ENCODE assay signal across 9 cellular contexts in the genomic region with DNA sequence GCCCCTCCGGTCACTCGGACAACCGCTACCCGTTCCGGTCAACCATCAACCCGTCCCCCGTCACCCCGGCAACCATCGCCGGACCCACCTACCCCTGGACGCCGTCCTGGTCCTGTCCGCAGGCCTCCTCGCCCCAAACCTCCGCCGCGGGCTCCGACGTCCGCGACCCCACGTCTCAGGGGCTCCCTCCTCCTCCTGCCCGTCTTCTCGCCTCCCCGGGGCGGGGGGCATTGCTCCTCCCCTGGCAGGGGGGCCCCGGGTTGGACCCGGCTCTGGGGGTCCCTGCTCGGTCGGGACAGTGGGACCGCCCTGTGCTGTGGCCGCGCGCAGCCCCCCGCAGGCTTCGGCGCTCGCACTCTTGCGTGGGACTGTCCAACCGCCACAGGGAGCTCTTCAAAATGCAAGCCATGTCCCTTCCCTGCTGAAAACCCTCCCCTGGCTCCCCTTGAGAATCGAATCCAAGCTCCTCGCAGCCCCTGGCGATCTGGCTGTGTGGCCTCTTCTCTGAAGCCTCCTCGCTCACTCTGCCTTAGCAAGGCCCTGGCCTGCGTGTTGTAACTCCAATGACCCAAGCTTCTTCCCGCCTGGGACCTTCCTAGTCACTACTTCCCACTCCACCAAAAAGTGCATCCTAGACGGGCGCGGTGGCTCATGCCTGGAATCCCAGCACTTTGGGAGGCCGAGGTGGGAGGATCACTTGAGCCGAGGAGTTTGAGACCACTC. TPM values are rescaled to one million over a fixed set of nuclear protein-coding genes. Genes with fewer than 3 reads are reported as not detected.
A peak's percentile ranks its signal among the peaks of the same experiment; 100 is the strongest.
DNase-seq lines count a peak whose midpoint lies in the region; ATAC-seq, FAIRE-seq and TF ChIP-seq lines count a peak whose summit lies in the region.
"Had no signal": no experiment of that assay in that cellular context is flagged by ENCODE, and none has a peak within 500 bp of the region (broad histone marks: within the 10 kb centered on the region; RNA-seq: fewer than 3 reads in every experiment).

No MANE protein-coding gene starts in this region.

- peaks cover 35% of the 10 kb centered on the region for H3K4me1 Mint-ChIP-seq in neural progenitor cell

- CTCF ChIA-PET in endothelial cell of umbilical vein (lab: Charles Lee): interaction anchor here (0.9 to 1.7 kb wide), 3 partner anchors 11 to 132 kb away, joined by 3 to 4 read pairs (median 3); no protein-coding TSS in a partner anchor
- CTCF ChIA-PET in HEK293T (lab: Yijun Ruan, JAX): no interaction called here

- peaks cover 2% of the 10 kb centered on the region for H3K9me3 Mint-ChIP-seq in neural progenitor cell

- peak overlapping the region; percentile 76 for H3K4me3 ChIP-seq in DOHH2 (ENCODE audit: low read length)
- H3K4me3 ChIP-seq in NT2/D1 (ENCODE audit: insufficient read length, low read depth): peak overlapping the region; percentile 77
- H3K4me3 ChIP-seq in endothelial cell of umbilical vein (replicated peaks in 1 of 3; ENCODE audit: insufficient read depth in 1 of 3, low read depth in 1 of 3, low read length in 3 of 3): peak overlapping the region; percentile 43 to 52 (median 44)
- H3K4me3 ChIP-seq in neural progenitor cell: peak overlapping the region; percentile 56

- no peak for FAIRE-seq in endothelial cell of umbilical vein (lab: Jason Lieb, UNC)

- H3K27ac ChIP-seq in DOHH2 (ENCODE audit: low read depth, low read length) (no peak overlapping the region), endothelial cell of umbilical vein (ENCODE audit: insufficient read depth, low read depth, low read length) (peak overlapping the region; percentile 27), neural progenitor cell (no peak overlapping the region)

- TF ChIP-seq POLR2A in endothelial cell of umbilical vein (IDR thresholded peaks at IDR 0.05; ENCODE audit: low read depth, low read length): no peak

- peaks cover 9% of the 10 kb centered on the region for H3K27me3 Mint-ChIP-seq in neural progenitor cell (ENCODE audit: insufficient read depth, low read depth)

- H3K4me1 ChIP-seq in DOHH2 (ENCODE audit: control insufficient read depth, low read length) (peaks cover 14% of the 10 kb centered on the region), NT2/D1 (ENCODE audit: insufficient read depth, insufficient read length) (peaks cover 10% of the 10 kb centered on the region), endothelial cell of umbilical vein (ENCODE audit: control insufficient read depth, extremely low read depth, insufficient read depth, low read length) (peaks cover 9% of the 10 kb centered on the region), neural progenitor cell (no peaks in the 10 kb centered on the region)

- DNase-seq in NT2/D1 (ENCODE audit: low read depth, low spot score) (no peak), endothelial cell of umbilical vein (ENCODE audit: low read depth, low spot score) (no peak), neural progenitor cell (ENCODE audit: low spot score) (peak; percentile 56), NCI-H128 (lab: John Stamatoyannopoulos, UW; ENCODE audit: unreplicated experiment) (no peak), HEK293T (ENCODE audit: extremely low spot score) (no peak)

- no peaks in the 10 kb centered on the region for H3K36me3 Mint-ChIP-seq in neural progenitor cell

- ATAC-seq in GM19023 (IDR thresholded peaks at IDR 0.05; ENCODE audit: unreplicated experiment): no peak
- no peak for ATAC-seq in GM21360 (IDR thresholded peaks at IDR 0.05; ENCODE audit: unreplicated experiment)

- TF ChIP-seq CTCF in DOHH2 (IDR thresholded peaks at IDR 0.05; ENCODE audit: low read depth, low read length, poor library complexity, severe bottlenecking): no peak
- TF ChIP-seq CTCF in endothelial cell of umbilical vein (IDR thresholded peaks at IDR 0.05; ENCODE audit: extremely low read depth in 1 of 2, insufficient read depth in 1 of 2, low read depth in 1 of 2, low read length in 2 of 2): no peak
- no peak for TF ChIP-seq CTCF in neural progenitor cell (IDR thresholded peaks at IDR 0.05)

- peak overlapping the region; percentile 86 for H3K9ac ChIP-seq in NT2/D1 (ENCODE audit: insufficient read length, low read depth)
- H3K9ac ChIP-seq in endothelial cell of umbilical vein (replicated peaks; ENCODE audit: extremely low read depth, insufficient read depth, low read length): peak overlapping the region; percentile 28
- H3K9ac ChIP-seq in neural progenitor cell: no peak overlapping the region

- intact Hi-C loops in endothelial cell of umbilical vein (cut with micrococcal nuclease): loop anchor here (1.0 to 2.0 kb wide), 2 partner anchors 27 to 47 kb away; no protein-coding TSS in a partner anchor

- H3K4me3 Mint-ChIP-seq in neural progenitor cell: peak overlapping the region; percentile 85

- POLR2A ChIA-PET in endothelial cell of umbilical vein (lab: Charles Lee) (no interaction called here), HEK293T (lab: Yijun Ruan, JAX) (no interaction called here)

- dilution Hi-C loops in endothelial cell of umbilical vein (cut with MboI; ENCODE audit: extremely low pct_ligation_motif_present, low sequenced_read_pairs): no loop called here

- H3K9me1 ChIP-seq in endothelial cell of umbilical vein (replicated peaks; ENCODE audit: control insufficient read depth, extremely low read depth, insufficient read depth, low read length): no peaks in the 10 kb centered on the region

- peak overlapping the region; percentile 99 for H3K27ac Mint-ChIP-seq in neural progenitor cell

- no peaks in the 10 kb centered on the region for H3F3A ChIP-seq in DOHH2 (ENCODE audit: control insufficient read depth, insufficient read depth)
- peaks cover 12% of the 10 kb centered on the region for H3F3A ChIP-seq in neural progenitor cell (ENCODE audit: low read depth)

- no peaks in the 10 kb centered on the region for H3K27me3 ChIP-seq in DOHH2 (ENCODE audit: control insufficient read depth, low read length)
- H3K27me3 ChIP-seq in NT2/D1 (ENCODE audit: insufficient read depth, insufficient read length): no peaks in the 10 kb centered on the region
- H3K27me3 ChIP-seq in endothelial cell of umbilical vein (ENCODE audit: control insufficient read depth in 2 of 2, insufficient read depth in 2 of 2, low read length in 2 of 2): no peaks in the 10 kb centered on the region
- H3K27me3 ChIP-seq in neural progenitor cell: no peaks in the 10 kb centered on the region

- H3K9me3 ChIP-seq in DOHH2 (ENCODE audit: control insufficient read depth, insufficient read depth, low read length) (no peaks in the 10 kb centered on the region), NT2/D1 (ENCODE audit: insufficient read depth, low read length) (no peaks in the 10 kb centered on the region), endothelial cell of umbilical vein (replicated peaks; ENCODE audit: control insufficient read depth, insufficient read depth, low read length) (no peaks in the 10 kb centered on the region), neural progenitor cell (ENCODE audit: low read depth) (no peaks in the 10 kb centered on the region)

- no TSS peak for BruUV-seq in endothelial cell of umbilical vein (replicated peaks; lab: Mats Ljungman, UMichigan)

- H3K4me2 ChIP-seq in DOHH2 (ENCODE audit: low read length) (peak overlapping the region; percentile 94), endothelial cell of umbilical vein (ENCODE audit: insufficient read depth, low read length) (peak overlapping the region; percentile 59), neural progenitor cell (peak overlapping the region; percentile 75)

- H4K20me1 ChIP-seq in DOHH2 (ENCODE audit: control insufficient read depth, insufficient read depth, low read depth, low read length) (no peaks in the 10 kb centered on the region), endothelial cell of umbilical vein (replicated peaks; ENCODE audit: control insufficient read depth, extremely low read depth, insufficient read depth, low read length) (no peaks in the 10 kb centered on the region), neural progenitor cell (ENCODE audit: low read depth) (no peaks in the 10 kb centered on the region)

- no peaks in the 10 kb centered on the region for H3K79me2 ChIP-seq in DOHH2 (ENCODE audit: control insufficient read depth, low read length)
- H3K79me2 ChIP-seq in endothelial cell of umbilical vein (ENCODE audit: control insufficient read depth, insufficient read depth, low read length): no peaks in the 10 kb centered on the region
- no peaks in the 10 kb centered on the region for H3K79me2 ChIP-seq in neural progenitor cell (ENCODE audit: low read depth)

- peak overlapping the region; percentile 96 for H2AFZ ChIP-seq in endothelial cell of umbilical vein (ENCODE audit: low read depth, low read length)
- H2AFZ ChIP-seq in neural progenitor cell (replicated peaks): peak overlapping the region; percentile 46

- H3K36me3 ChIP-seq in DOHH2 (ENCODE audit: control insufficient read depth, low read length): no peaks in the 10 kb centered on the region
- no peaks in the 10 kb centered on the region for H3K36me3 ChIP-seq in NT2/D1 (ENCODE audit: insufficient read depth, insufficient read length, low read length)
- no peaks in the 10 kb centered on the region for H3K36me3 ChIP-seq in endothelial cell of umbilical vein (ENCODE audit: control insufficient read depth in 2 of 2, extremely low read depth in 1 of 2, insufficient read depth in 2 of 2, low read length in 2 of 2)
- H3K36me3 ChIP-seq in neural progenitor cell: no peaks in the 10 kb centered on the region

- H3K9me2 ChIP-seq in DOHH2 (replicated peaks; ENCODE audit: control insufficient read depth, low read length): no peaks in the 10 kb centered on the region

TF ChIP-seq in endothelial cell of umbilical vein, 7 proteins besides CTCF, POLR2A, EP300 and RAD21 (continues in another document):
- no peak for TF ChIP-seq MYC (IDR thresholded peaks at IDR 0.05; ENCODE audit: low read depth, low read length)

TF ChIP-seq in HEK293T, 16 proteins besides CTCF, POLR2A, EP300 and RAD21 (continues in another document):
- no peak for TF ChIP-seq ZNF384 (IDR thresholded peaks at IDR 0.05)

RNA-seq across cellular contexts. Expression of a gene that starts 8.4 kb away (rescaled TPM):
- 0.55 and 0.58 TPM in 2 replicates for total RNA-seq in endothelial cell of umbilical vein
- 0.56 and 0.70 TPM in 2 replicates for polyA plus RNA-seq in endothelial cell of umbilical vein
- polyA plus RNA-seq in endothelial cell of umbilical vein (2011; cell fraction: cytosol; rRNA removed): 0.21 and 0.22 TPM in 2 replicates
- polyA plus RNA-seq in endothelial cell of umbilical vein (2011; cell fraction: nucleus; rRNA removed): 1.0 and 1.3 TPM in 2 replicates
- polyA plus RNA-seq in endothelial cell of umbilical vein (2012): 0.22 TPM in 1 of 2 replicates, not detected in the other
- 0.57 and 0.63 TPM in 2 replicates for polyA minus RNA-seq in endothelial cell of umbilical vein
- polyA minus RNA-seq in endothelial cell of umbilical vein (2011; cell fraction: cytosol; rRNA and poly(A)+ RNA removed): not detected
- 0.87 and 1.2 TPM in 2 replicates for polyA minus RNA-seq in endothelial cell of umbilical vein (2011; cell fraction: nucleus; rRNA and poly(A)+ RNA removed)
- 2.2 and 2.3 TPM in 2 replicates for total RNA-seq in neural progenitor cell (ENCODE audit: low replicate concordance)
- total RNA-seq: M059J had no signal

RNA-seq across cellular contexts. Expression of a gene that starts 23.0 kb away (rescaled TPM):
- total RNA-seq in endothelial cell of umbilical vein (1.2 and 1.5 TPM in 2 replicates), neural progenitor cell (ENCODE audit: low replicate concordance) (17.1 and 71.8 TPM in 2 replicates)
- 0.63 and 0.67 TPM in 2 replicates for polyA plus RNA-seq in endothelial cell of umbilical vein
- polyA plus RNA-seq in endothelial cell of umbilical vein (2011; cell fraction: cytosol; rRNA removed): 0.39 and 0.54 TPM in 2 replicates
- polyA plus RNA-seq in endothelial cell of umbilical vein (2011; cell fraction: nucleus; rRNA removed): 0.65 and 0.97 TPM in 2 replicates
- 1.0 and 2.5 TPM in 2 replicates for polyA plus RNA-seq in endothelial cell of umbilical vein (2012)
- polyA minus RNA-seq in endothelial cell of umbilical vein: 1.6 and 2.0 TPM in 2 replicates
- polyA minus RNA-seq in endothelial cell of umbilical vein (2011; cell fraction: cytosol; rRNA and poly(A)+ RNA removed): 0.61 TPM
- polyA minus RNA-seq in endothelial cell of umbilical vein (2011; cell fraction: nucleus; rRNA and poly(A)+ RNA removed): 0.67 and 2.1 TPM in 2 replicates
